ENCODE assay signal across 1 cellular context in genomic region chr10:16120563-16120962, GRCh38.
TF ChIP-seq lines count a peak whose summit lies in the region.

No MANE protein-coding gene starts in this region.

TF ChIP-seq in WTC11, 78 proteins besides CTCF, POLR2A, EP300 and RAD21 (continued from another document):
- no peak for TF ChIP-seq ARID4B (CRISPR knock-in tag; IDR thresholded peaks at IDR 0.05; ENCODE audit: borderline replicate concordance)
- no peak for TF ChIP-seq NFYB (CRISPR knock-in tag; conservative IDR thresholded peaks at IDR 0.05; ENCODE audit: low read depth)
- TF ChIP-seq CREB1 (CRISPR knock-in tag; IDR thresholded peaks at IDR 0.05): no peak
- no peak for TF ChIP-seq ATF1 (CRISPR knock-in tag; IDR thresholded peaks at IDR 0.05)
- no peak for TF ChIP-seq ATF2 (CRISPR knock-in tag; IDR thresholded peaks at IDR 0.05; ENCODE audit: borderline replicate concordance, low read depth)
- TF ChIP-seq TCF7 (CRISPR knock-in tag; IDR thresholded peaks at IDR 0.05; ENCODE audit: low read depth): no peak
- no peak for TF ChIP-seq ZNF423 (CRISPR knock-in tag; IDR thresholded peaks at IDR 0.05)
- TF ChIP-seq HMGXB4 (CRISPR knock-in tag; IDR thresholded peaks at IDR 0.05): no peak
- no peak for TF ChIP-seq FOXP1 (CRISPR knock-in tag; IDR thresholded peaks at IDR 0.05; ENCODE audit: borderline replicate concordance)
- no peak for TF ChIP-seq ESRRA (CRISPR knock-in tag; IDR thresholded peaks at IDR 0.05; ENCODE audit: borderline replicate concordance)
- TF ChIP-seq MLX (CRISPR knock-in tag; IDR thresholded peaks at IDR 0.05): no peak
- TF ChIP-seq ATF6 (CRISPR knock-in tag; IDR thresholded peaks at IDR 0.05): no peak
- no peak for TF ChIP-seq GTF2I (CRISPR knock-in tag; conservative IDR thresholded peaks at IDR 0.05)
- TF ChIP-seq ZNF263 (CRISPR knock-in tag; IDR thresholded peaks at IDR 0.05; ENCODE audit: low read depth): no peak
